In the genomic region with DNA sequence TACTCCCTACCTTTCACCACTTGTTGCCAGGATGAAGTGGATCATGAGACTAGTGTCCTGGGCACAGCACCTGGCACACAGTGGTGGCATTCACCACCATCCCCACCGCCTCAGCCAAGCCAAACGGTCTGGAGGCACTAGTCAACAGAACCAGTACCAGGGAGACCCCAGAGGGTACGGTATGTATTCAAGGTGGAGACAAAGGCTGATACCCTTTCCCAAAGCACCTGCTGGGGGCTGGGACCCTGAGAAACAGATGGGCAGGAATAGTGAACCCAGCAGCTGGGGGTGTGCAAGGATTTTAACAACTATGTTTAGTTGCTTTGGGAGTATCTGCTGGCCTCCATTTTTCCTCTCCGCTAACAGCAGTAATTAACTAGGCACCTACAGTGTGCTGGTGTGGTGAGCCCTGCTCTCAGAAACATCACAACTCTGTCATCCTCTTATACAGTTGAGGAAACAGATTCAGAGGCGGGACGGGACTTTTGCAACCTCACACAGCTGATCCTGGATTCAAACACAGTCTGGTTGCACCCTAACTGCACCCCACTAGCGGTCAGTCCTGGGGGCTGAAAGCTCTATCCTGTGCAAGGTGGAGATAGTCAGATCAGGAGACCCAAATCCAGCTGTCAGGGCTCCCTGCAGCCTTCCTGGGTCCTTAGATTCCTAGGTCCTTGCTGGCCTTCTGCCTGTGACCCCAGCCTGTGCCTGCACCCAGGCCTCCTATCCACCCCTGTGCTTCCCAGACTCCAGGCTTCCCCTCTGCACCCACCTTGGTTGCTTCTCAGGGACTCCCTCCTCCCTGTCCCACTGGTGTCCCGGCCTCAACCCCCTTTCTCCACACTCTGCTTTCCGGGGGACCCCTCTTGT, we compare ENCODE assay signal across 8 cellular contexts. TPM values are rescaled to one million over a fixed set of nuclear protein-coding genes. Genes with fewer than 3 reads are reported as not detected.
DNase-seq lines count a peak whose midpoint lies in the region; ATAC-seq and TF ChIP-seq lines count a peak whose summit lies in the region.

No MANE protein-coding gene starts in this region.

- H2BK12ac ChIP-seq in trophoblast cell (ENCODE audit: low read length), result no peak overlapping the region

- no peak overlapping the region for H2AK5ac ChIP-seq in trophoblast cell (ENCODE audit: low read length)

- H3K79me2 ChIP-seq in trophoblast cell (ENCODE audit: control insufficient read depth, insufficient read depth, low read length, poor library complexity), result no peaks in the 10 kb centered on the region

- no peak overlapping the region for H2BK120ac ChIP-seq in trophoblast cell (ENCODE audit: insufficient read depth, low read length, poor library complexity)

- H3K36me3 ChIP-seq in Caco-2 (ENCODE audit: control insufficient read depth, insufficient read depth, low read length) (no peaks in the 10 kb centered on the region), Panc1 (ENCODE audit: control insufficient read depth, insufficient read depth, low read length) (no peaks in the 10 kb centered on the region), trophoblast cell (ENCODE audit: control insufficient read depth in 1 of 2, insufficient read depth in 2 of 2, low read length in 2 of 2) (no peaks in the 10 kb centered on the region)

- no peak for ATAC-seq in Panc1

- TSS peak; percentile 14 for BruUV-seq in Caco-2 (replicated peaks; lab: Mats Ljungman, UMichigan)
- BruUV-seq in Panc1 (replicated peaks; lab: Mats Ljungman, UMichigan), result no TSS peak

- no peak for TF ChIP-seq CTCF in Caco-2 (IDR thresholded peaks at IDR 0.05; ENCODE audit: insufficient read depth in 1 of 2, low read depth in 1 of 2, low read length in 1 of 2, severe bottlenecking in 1 of 2, unreplicated experiment in 1 of 2)
- no peak for TF ChIP-seq CTCF in Panc1 (IDR thresholded peaks at IDR 0.05)
- no peak for TF ChIP-seq CTCF in endothelial cell (IDR thresholded peaks at IDR 0.05; ENCODE audit: unreplicated experiment)

- H3K27ac ChIP-seq in Panc1 (ENCODE audit: low read length) (no peak overlapping the region), trophoblast cell (ENCODE audit: low read depth, low read length) (no peak overlapping the region)

- H3K27me3 ChIP-seq in Caco-2 (replicated peaks; ENCODE audit: control insufficient read depth, insufficient read depth, low read length), result no peaks in the 10 kb centered on the region
- H3K27me3 ChIP-seq in Panc1 (ENCODE audit: control insufficient read depth, insufficient read depth, low read length), result no peaks in the 10 kb centered on the region
- peaks cover 10% of the 10 kb centered on the region for H3K27me3 ChIP-seq in trophoblast cell (ENCODE audit: insufficient read depth, low read length)

- H3K4me3 ChIP-seq in Caco-2 (ENCODE audit: low read depth, low read length) (peak overlapping the region; percentile 72), Panc1 (ENCODE audit: low read depth in 2 of 2, low read length in 2 of 2) (peak overlapping the region; percentile 43 to 70), trophoblast cell (ENCODE audit: low read depth, low read length) (peak overlapping the region; percentile 10)

- DNase-seq in Caco-2 (peak; percentile 34 to 59), Panc1 (ENCODE audit: low read depth, low spot score) (no peak), endothelial cell (ENCODE audit: low spot score) (no peak), trophoblast cell (no peak), epidermal melanocyte (ENCODE audit: insufficient read length, low spot score) (no peak), NCI-H187 (lab: John Stamatoyannopoulos, UW) (no peak)
- no peak for DNase-seq in stimulated activated CD4-positive, alpha-beta T cell treated with anti-CD3 and anti-CD28 coated beads, Interleukin-1b, Interleukin-23, amount 100 ng/mL, for 48 hours
- no peak for DNase-seq in NK-92 treated with Interleukin-12 subunit alpha and Interleukin-12 subunit beta, amount 100 ng/mL, for 24 hours (lab: John Stamatoyannopoulos, UW)

- no peak overlapping the region for H3K4ac ChIP-seq in trophoblast cell (ENCODE audit: low read depth, low read length)

- CTCF ChIA-PET in Caco-2 (lab: Charles Lee), result interaction anchor here (0.7 to 2.4 kb wide), 3 partner anchors 9 to 211 kb away, joined by 10 to 12 read pairs (median 12); no protein-coding TSS in a partner anchor
- CTCF ChIA-PET in Panc1 (lab: Charles Lee), result no interaction called here

- intact Hi-C loops in Caco-2 (cut with micrococcal nuclease; ENCODE audit: unreplicated experiment), result loop anchor here (1.0 to 5.0 kb wide), 2 partner anchors 47 to 290 kb away; a partner anchor contains a TSS
- intact Hi-C loops in Panc1 (cut with micrococcal nuclease; ENCODE audit: unreplicated experiment), result no loop called here

- no peaks in the 10 kb centered on the region for H3K79me1 ChIP-seq in trophoblast cell (ENCODE audit: low read length)

- H3K14ac ChIP-seq in trophoblast cell (ENCODE audit: low read length), result no peak overlapping the region

- H3K36me3 Mint-ChIP-seq in Caco-2 (ENCODE audit: insufficient read depth, unreplicated experiment) (no peaks in the 10 kb centered on the region), endothelial cell (ENCODE audit: low read depth, unreplicated experiment) (no peaks in the 10 kb centered on the region)

- H4K8ac ChIP-seq in trophoblast cell (ENCODE audit: low read depth, low read length), result no peak overlapping the region

- no peak overlapping the region for H2AFZ ChIP-seq in trophoblast cell (ENCODE audit: insufficient read depth, low read length, poor library complexity)

- H3K27ac Mint-ChIP-seq in Caco-2 (ENCODE audit: unreplicated experiment) (no peak overlapping the region), endothelial cell (ENCODE audit: unreplicated experiment) (no peak overlapping the region)

- no peak overlapping the region for H4K12ac ChIP-seq in trophoblast cell (ENCODE audit: low read depth, low read length)

- peaks cover 26% of the 10 kb centered on the region for H3K4me1 Mint-ChIP-seq in Caco-2 (ENCODE audit: low read depth, unreplicated experiment)
- H3K4me1 Mint-ChIP-seq in endothelial cell (ENCODE audit: unreplicated experiment), result peaks cover 9% of the 10 kb centered on the region

- no peaks in the 10 kb centered on the region for H3K9me3 ChIP-seq in Caco-2
- H3K9me3 ChIP-seq in Panc1 (ENCODE audit: control insufficient read depth, insufficient read depth, low read depth, low read length), result no peaks in the 10 kb centered on the region
- H3K9me3 ChIP-seq in trophoblast cell (ENCODE audit: insufficient read depth, low read depth, low read length), result no peaks in the 10 kb centered on the region

- H3K18ac ChIP-seq in trophoblast cell (ENCODE audit: low read length), result no peak overlapping the region

- peak overlapping the region; percentile 87 for H3K4me2 ChIP-seq in trophoblast cell (ENCODE audit: low read length)

- no peak overlapping the region for H4K91ac ChIP-seq in trophoblast cell (ENCODE audit: low read depth, low read length)

- in situ Hi-C loops in Panc1 (cut with HindIII; ENCODE audit: low pct_unique_long_range_greater_than_20kb, low sequenced_read_pairs), result no loop called here

- WGBS in trophoblast cell (ENCODE audit: extremely low coverage, insufficient coverage, insufficient read length), result no CpG with 5 or more reads among the region's 9 CpGs

- H3K4me3 Mint-ChIP-seq in Caco-2 (ENCODE audit: unreplicated experiment) (peak overlapping the region; percentile 89), endothelial cell (ENCODE audit: unreplicated experiment) (peak overlapping the region; percentile 81)

- POLR2A ChIA-PET in Caco-2 (lab: Charles Lee) (interaction anchor here (0.9 kb wide), 1 partner anchor 224 kb away, joined by 3 read pairs; a partner anchor contains a TSS), Panc1 (lab: Charles Lee) (no interaction called here)

- no peak overlapping the region for H2BK5ac ChIP-seq in trophoblast cell (ENCODE audit: low read depth, low read length, poor library complexity)

- H3K9me3 Mint-ChIP-seq in Caco-2 (ENCODE audit: unreplicated experiment), result no peaks in the 10 kb centered on the region
- H3K9me3 Mint-ChIP-seq in endothelial cell (ENCODE audit: unreplicated experiment), result no peaks in the 10 kb centered on the region

- H3K23ac ChIP-seq in trophoblast cell (ENCODE audit: low read length), result no peak overlapping the region

- H3K27me3 Mint-ChIP-seq in Caco-2 (ENCODE audit: insufficient read depth, unreplicated experiment) (no peaks in the 10 kb centered on the region), endothelial cell (ENCODE audit: unreplicated experiment) (peaks cover 8% of the 10 kb centered on the region)

- H3K4me1 ChIP-seq in Caco-2 (peaks cover 22% of the 10 kb centered on the region), Panc1 (ENCODE audit: control insufficient read depth, insufficient read depth, low read length) (no peaks in the 10 kb centered on the region), trophoblast cell (ENCODE audit: control insufficient read depth in 1 of 2, insufficient read depth in 2 of 2, low read length in 2 of 2) (peaks cover 2 to 6% of the 10 kb centered on the region in 2 experiments)

- no peak overlapping the region for H3K9ac ChIP-seq in trophoblast cell (ENCODE audit: low read length)

RNA-seq across cellular contexts. Expression of a gene that starts 1.2 kb away (rescaled TPM):
- total RNA-seq in Caco-2 (2022) (13.6 and 15.4 TPM in 2 replicates), Panc1 (2021; ENCODE audit: unreplicated experiment) (12.0 TPM), endothelial cell (ENCODE audit: unreplicated experiment) (1.6 TPM)
- 22.4 TPM for polyA plus RNA-seq in Panc1 (2012; ENCODE audit: insufficient read length)
- 1.1 and 1.2 TPM in 2 replicates for polyA plus RNA-seq in trophoblast cell (2013)

RNA-seq across cellular contexts. Expression of a gene that starts 41.1 kb away (rescaled TPM):
- total RNA-seq in Caco-2 (2022) (116 and 120 TPM in 2 replicates), Panc1 (2021; ENCODE audit: unreplicated experiment) (34.8 TPM), endothelial cell (ENCODE audit: unreplicated experiment) (42.7 TPM)
- 26.6 TPM for polyA plus RNA-seq in Panc1 (2012; ENCODE audit: insufficient read length)
- polyA plus RNA-seq in trophoblast cell (2013), result 14.1 and 15.5 TPM in 2 replicates

RNA-seq across cellular contexts. Expression of a gene that starts 47.5 kb away (rescaled TPM):
- total RNA-seq in Caco-2 (2022), result 30.6 and 33.3 TPM in 2 replicates
- total RNA-seq in Panc1 (2021; ENCODE audit: unreplicated experiment), result 16.3 TPM
- polyA plus RNA-seq in Panc1 (2012; ENCODE audit: insufficient read length), result 12.5 TPM
- 17.5 TPM for total RNA-seq in endothelial cell (ENCODE audit: unreplicated experiment)
- 9.5 and 9.6 TPM in 2 replicates for polyA plus RNA-seq in trophoblast cell (2013)

Comparison
In these comparisons a context has a peak if more than half of its experiments do, and no peak if none do; other contexts are left out.
1. DNase-seq: peak in Caco-2 (2 of 2); none in Panc1 (single experiment), endothelial cell (single experiment), trophoblast cell (0 of 2), stimulated activated CD4-positive, alpha-beta T cell treated with anti-CD3 and anti-CD28 coated beads, Interleukin-1b, Interleukin-23, amount 100 ng/mL, for 48 hours (single experiment), epidermal melanocyte (single experiment), NCI-H187 (0 of 2) and NK-92 treated with Interleukin-12 subunit alpha and Interleukin-12 subunit beta, amount 100 ng/mL, for 24 hours (single experiment).
2. H3K4me3 ChIP-seq: peak in every context shown above with its lines; median percentile 72 in Caco-2; 56 in Panc1; 10 in trophoblast cell.